In the genomic region with DNA sequence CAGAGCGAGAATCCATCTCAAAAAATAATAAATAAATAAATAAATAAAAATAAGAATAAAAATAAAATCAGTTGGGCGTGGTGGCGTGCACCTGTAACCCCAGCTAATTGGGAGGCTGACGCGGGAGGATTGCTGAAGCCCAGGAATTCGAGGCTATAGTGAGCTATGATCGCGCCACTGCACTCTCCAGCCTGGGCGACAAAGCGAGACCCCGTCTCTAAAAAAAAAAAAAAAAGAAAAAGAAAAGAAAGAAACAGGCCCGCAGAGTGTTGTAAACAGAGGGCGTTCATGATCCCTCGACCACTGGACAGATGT, we compare ENCODE assay signal across 1 cellular context.
TF ChIP-seq lines count a peak whose summit lies in the region.

No MANE protein-coding gene starts in this region.

TF ChIP-seq in IMR-90, 13 proteins besides CTCF, POLR2A, EP300 and RAD21:
- TF ChIP-seq RFX5 (IDR thresholded peaks at IDR 0.05; ENCODE audit: low read depth, low read length) (no peak), CEBPB (IDR thresholded peaks at IDR 0.05; ENCODE audit: low read depth, low read length) (no peak), SMC3 (IDR thresholded peaks at IDR 0.05; ENCODE audit: low read depth, low read length) (no peak), MAFK (IDR thresholded peaks at IDR 0.05; ENCODE audit: low read depth, low read length) (no peak), RCOR1 (IDR thresholded peaks at IDR 0.05; ENCODE audit: insufficient replicate concordance, low read length) (no peak), CHD1 (IDR thresholded peaks at IDR 0.05; ENCODE audit: low read depth, low read length) (no peak), MAZ (IDR thresholded peaks at IDR 0.05; ENCODE audit: borderline replicate concordance, low read depth, low read length) (no peak), FOS (IDR thresholded peaks at IDR 0.05; ENCODE audit: low read depth, low read length) (no peak), BHLHE40 (IDR thresholded peaks at IDR 0.05; ENCODE audit: low read depth, low read length) (no peak), NFE2L2 (IDR thresholded peaks at IDR 0.05; ENCODE audit: low read depth, low read length) (no peak), MXI1 (IDR thresholded peaks at IDR 0.05; ENCODE audit: borderline replicate concordance, low read depth, low read length) (no peak)
- TF ChIP-seq, protein P1, sequence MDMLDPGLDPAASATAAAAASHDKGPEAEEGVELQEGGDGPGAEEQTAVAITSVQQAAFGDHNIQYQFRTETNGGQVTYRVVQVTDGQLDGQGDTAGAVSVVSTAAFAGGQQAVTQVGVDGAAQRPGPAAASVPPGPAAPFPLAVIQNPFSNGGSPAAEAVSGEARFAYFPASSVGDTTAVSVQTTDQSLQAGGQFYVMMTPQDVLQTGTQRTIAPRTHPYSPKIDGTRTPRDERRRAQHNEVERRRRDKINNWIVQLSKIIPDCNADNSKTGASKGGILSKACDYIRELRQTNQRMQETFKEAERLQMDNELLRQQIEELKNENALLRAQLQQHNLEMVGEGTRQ (IDR thresholded peaks at IDR 0.05; ENCODE audit: low read depth, low read length), result no peak
- TF ChIP-seq, protein P2, sequence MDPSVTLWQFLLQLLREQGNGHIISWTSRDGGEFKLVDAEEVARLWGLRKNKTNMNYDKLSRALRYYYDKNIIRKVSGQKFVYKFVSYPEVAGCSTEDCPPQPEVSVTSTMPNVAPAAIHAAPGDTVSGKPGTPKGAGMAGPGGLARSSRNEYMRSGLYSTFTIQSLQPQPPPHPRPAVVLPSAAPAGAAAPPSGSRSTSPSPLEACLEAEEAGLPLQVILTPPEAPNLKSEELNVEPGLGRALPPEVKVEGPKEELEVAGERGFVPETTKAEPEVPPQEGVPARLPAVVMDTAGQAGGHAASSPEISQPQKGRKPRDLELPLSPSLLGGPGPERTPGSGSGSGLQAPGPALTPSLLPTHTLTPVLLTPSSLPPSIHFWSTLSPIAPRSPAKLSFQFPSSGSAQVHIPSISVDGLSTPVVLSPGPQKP (IDR thresholded peaks at IDR 0.05; ENCODE audit: borderline replicate concordance, low read depth, low read length), result no peak
